ENCODE assay signal across 17 cellular contexts in genomic region chr2:109719871-109720270, GRCh38.
"Had no signal": no experiment of that assay in that cellular context is flagged by ENCODE, and none has a peak within 500 bp of the region (broad histone marks: within the 10 kb centered on the region; RNA-seq: fewer than 3 reads in every experiment).

No MANE protein-coding gene starts in this region.

- DNase-seq: activated CD4-positive, alpha-beta T cell treated with anti-CD3 and anti-CD28 coated beads, Interleukin-2, amount 10 ng/mL, durations not matched to agents 7 days and 5 days; activated gamma-delta T cell; activated T-cell treated with anti-CD3 and anti-CD28 coated beads, Interleukin-2, amount 50 U/mL, for 72 hours; cerebellar nuclear complex; effector CD4-positive, alpha-beta T cell; lower lobe of right lung; nephron progenitor cell; sigmoid colon; stimulated activated CD4-positive, alpha-beta T cell treated with anti-CD3 and anti-CD28 coated beads, Interleukin-1b, Interleukin-23, amount 100 ng/mL, for 48 hours; stimulated activated naive CD4-positive, alpha-beta T cell treated with Interleukin-2 at 50 U/mL for 16 hours; substantia nigra; T1000 had no signal

- H3K36me3 Mint-ChIP-seq: activated naive CD4-positive, alpha-beta T cell treated with anti-CD3 and anti-CD28 coated beads, Interleukin-2, amount 50 U/mL, for 24 hours; mesothelial cell of epicardium had no signal

- H3K4me3 ChIP-seq: ascending aorta, hepatocyte, lower lobe of right lung, sigmoid colon, tibial nerve had no signal

- H3K9me3 Mint-ChIP-seq: activated CD4-positive, alpha-beta T cell treated with anti-CD3 and anti-CD28 coated beads, Interleukin-2, amount 10 ng/mL, durations not matched to agents 7 days and 5 days; activated naive CD4-positive, alpha-beta T cell treated with anti-CD3 and anti-CD28 coated beads, Interleukin-2, amount 50 U/mL, for 24 hours; activated T-cell treated with anti-CD3 and anti-CD28 coated beads, Interleukin-2, amount 50 U/mL, for 72 hours had no signal

- H3K27ac ChIP-seq: ascending aorta, lower lobe of right lung, tibial nerve had no signal

- H3K4me3 Mint-ChIP-seq: activated CD4-positive, alpha-beta T cell treated with anti-CD3 and anti-CD28 coated beads, Interleukin-2, amount 10 ng/mL, durations not matched to agents 7 days and 5 days; activated naive CD4-positive, alpha-beta T cell treated with anti-CD3 and anti-CD28 coated beads, Interleukin-2, amount 50 U/mL, for 24 hours; activated T-cell treated with anti-CD3 and anti-CD28 coated beads, Interleukin-2, amount 50 U/mL, for 72 hours; mesothelial cell of epicardium; nephron progenitor cell had no signal

- H3K36me3 ChIP-seq: ascending aorta, lower lobe of right lung, sigmoid colon, tibial nerve had no signal

- H3K9me3 ChIP-seq: ascending aorta, lower lobe of right lung, sigmoid colon had no signal

- H3K27me3 Mint-ChIP-seq: activated CD4-positive, alpha-beta T cell treated with anti-CD3 and anti-CD28 coated beads, Interleukin-2, amount 10 ng/mL, durations not matched to agents 7 days and 5 days had no signal

- H3K4me1 Mint-ChIP-seq: activated CD4-positive, alpha-beta T cell treated with anti-CD3 and anti-CD28 coated beads, Interleukin-2, amount 10 ng/mL, durations not matched to agents 7 days and 5 days; activated naive CD4-positive, alpha-beta T cell treated with anti-CD3 and anti-CD28 coated beads, Interleukin-2, amount 50 U/mL, for 24 hours had no signal

- ATAC-seq: activated T-cell treated with anti-CD3 and anti-CD28 coated beads, Interleukin-2, amount 50 U/mL, for 72 hours; lower lobe of right lung had no signal

- H3K27me3 ChIP-seq: ascending aorta, hepatocyte, sigmoid colon, tibial nerve had no signal

- H3K27ac Mint-ChIP-seq: activated CD4-positive, alpha-beta T cell treated with anti-CD3 and anti-CD28 coated beads, Interleukin-2, amount 10 ng/mL, durations not matched to agents 7 days and 5 days; activated naive CD4-positive, alpha-beta T cell treated with anti-CD3 and anti-CD28 coated beads, Interleukin-2, amount 50 U/mL, for 24 hours; activated T-cell treated with anti-CD3 and anti-CD28 coated beads, Interleukin-2, amount 50 U/mL, for 72 hours; nephron progenitor cell had no signal

- H3K4me1 ChIP-seq: ascending aorta, lower lobe of right lung, tibial nerve had no signal
